1 cellular context compared by ENCODE assay signal in genomic region chr17:19343671-19344151, GRCh38.
TF ChIP-seq lines count a peak whose summit lies in the region.

No MANE protein-coding gene starts in this region.

TF ChIP-seq in HepG2, 621 proteins besides CTCF, POLR2A, EP300 and RAD21:
- TF ChIP-seq ZNF687 (CRISPR knock-in tag; IDR thresholded peaks at IDR 0.05) (peak; percentile 41), ZMYM3 (CRISPR knock-in tag; IDR thresholded peaks at IDR 0.05) (0 out of 2 replicates have a peak, but pooled peaks have one; percentile 7), CCDC6 (CRISPR knock-in tag; IDR thresholded peaks at IDR 0.05) (no peak)
